ENCODE assay signal across 8 cellular contexts in genomic region chr10:28663576-28664368, GRCh38.
DNase-seq lines count a peak whose midpoint lies in the region; ATAC-seq lines count a peak whose summit lies in the region.

No MANE protein-coding gene starts in this region.

- ATAC-seq in GM19438 (IDR thresholded peaks at IDR 0.05; ENCODE audit: low read depth, unreplicated experiment) (peak; percentile 69), HG03521 (IDR thresholded peaks at IDR 0.05; ENCODE audit: unreplicated experiment) (peak; percentile 79), memory B cell (ENCODE audit: low read depth) (peak; percentile 82)

- H3K27ac Mint-ChIP-seq in memory B cell: no peak overlapping the region

- H3K36me3 Mint-ChIP-seq in memory B cell: no peaks in the 10 kb centered on the region

- H3K4me3 Mint-ChIP-seq in memory B cell: no peak overlapping the region

- peaks cover 15% of the 10 kb centered on the region for H3K27me3 Mint-ChIP-seq in memory B cell

- DNase-seq in COLO668 (lab: John Stamatoyannopoulos, UW; ENCODE audit: unreplicated experiment) (peak; percentile 61), NCI-H774 (lab: John Stamatoyannopoulos, UW) (peak; percentile 68), memory B cell (ENCODE audit: low spot score in 2 of 2) (peak; percentile 58 to 62)
- peak; percentile 68 to 74 for DNase-seq in activated CD4-positive, alpha-beta T cell treated with anti-CD3 and anti-CD28 coated beads, Interleukin-2, amount 50 U/mL, for 48 hours
- peak; percentile 48 for DNase-seq in effector CD8-positive, alpha-beta T cell (lab: John Stamatoyannopoulos, UW)
- DNase-seq in stimulated activated CD8-positive, alpha-beta memory T cell treated with anti-CD3 and anti-CD28 coated beads, Interleukin-15, amount 100 ng/mL, for 1 hour (ENCODE audit: low read depth): peak; percentile 35

- peaks cover 7% of the 10 kb centered on the region for H3K4me1 Mint-ChIP-seq in memory B cell

- H3K9me3 Mint-ChIP-seq in memory B cell: no peaks in the 10 kb centered on the region

Comparison
In these comparisons a context has a peak if more than half of its experiments do, and no peak if none do; other contexts are left out.
1. Peak in every context shown above with its lines: DNase-seq and ATAC-seq.